8 cellular contexts compared by ENCODE assay signal in the genomic region with DNA sequence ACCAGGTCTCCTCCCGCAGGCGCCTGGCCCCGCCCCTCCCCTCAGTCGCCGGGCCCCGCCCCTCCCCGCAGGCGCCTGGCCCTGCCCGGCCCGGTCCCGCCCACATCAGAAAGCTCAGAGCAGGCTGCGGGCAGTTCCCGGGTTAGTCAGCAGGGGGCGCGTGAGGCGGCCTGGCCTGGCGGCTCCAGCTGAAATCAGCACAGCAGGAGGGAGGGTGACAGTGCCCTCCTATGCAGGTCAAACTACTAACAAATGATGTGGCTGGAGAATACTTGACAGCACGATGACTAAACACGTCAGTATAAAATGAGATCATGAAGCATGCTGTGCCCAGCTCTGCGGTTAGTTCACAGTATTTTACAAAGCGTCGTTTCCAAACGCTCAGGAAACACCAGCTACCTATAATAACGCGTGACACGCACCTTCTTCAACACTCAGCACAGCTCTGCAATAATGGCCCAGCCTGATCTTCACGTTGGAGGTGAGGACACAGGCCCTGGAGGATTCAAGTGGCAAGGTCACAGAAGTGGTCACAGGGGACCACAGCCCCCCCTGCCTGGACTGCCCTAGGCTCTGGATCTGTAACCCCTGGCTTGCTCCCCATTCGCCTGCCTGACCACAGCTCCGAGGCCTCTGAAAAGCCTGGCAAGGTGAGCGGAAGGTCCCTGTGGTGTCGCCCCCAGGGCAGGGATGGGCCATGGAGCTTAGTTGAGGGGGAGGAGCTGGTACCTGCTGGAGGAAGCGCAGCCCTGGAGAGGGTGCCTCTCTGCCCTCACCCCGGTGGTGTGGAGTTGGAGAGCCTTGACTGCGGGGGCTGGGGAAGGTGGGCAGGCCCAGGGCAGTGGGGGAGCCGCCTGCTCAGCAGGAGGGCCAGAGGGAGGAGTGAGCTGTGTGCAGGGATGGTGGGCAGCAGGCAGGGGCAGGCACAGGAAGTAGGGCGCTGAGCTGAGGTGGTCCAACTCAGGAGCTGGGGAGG.
DNase-seq lines count a peak whose midpoint lies in the region; ATAC-seq lines count a peak whose summit lies in the region.

No MANE protein-coding gene starts in this region.

- DNase-seq in ACHN (peak; percentile 90), NCI-H226 (peak; percentile 85), kidney tubule cell (ENCODE audit: low spot score) (peak; percentile 94)
- DNase-seq in activated CD4-positive, CD25-positive, alpha-beta regulatory T cell treated with anti-CD3 and anti-CD28 coated beads, Interleukin-2, amount 50 U/mL, for 72 hours = peak; percentile 96
- peak; percentile 86 for DNase-seq in central memory CD4-positive, alpha-beta T cell
- DNase-seq in stimulated activated CD4-positive, alpha-beta T cell treated with anti-CD3 and anti-CD28 coated beads, Interleukin-2, amount 100 ng/mL, for 48 hours = peak; percentile 96 to 98

- in situ Hi-C loops in ACHN (cut with HindIII; ENCODE audit: low pct_ligation_motif_present, low pct_unique_long_range_greater_than_20kb, low sequenced_read_pairs) = no loop called here

- ATAC-seq in GM18519 (IDR thresholded peaks at IDR 0.05; ENCODE audit: low FRiP score, unreplicated experiment) = peak; percentile 72
- ATAC-seq in HG03135 (IDR thresholded peaks at IDR 0.05; ENCODE audit: unreplicated experiment) = peak; percentile 77

Comparison
In these comparisons a context has a peak if more than half of its experiments do, and no peak if none do; other contexts are left out.
1. Peak in every context shown above with its lines: DNase-seq and ATAC-seq.